In genomic region chr11:89669586-89669985, GRCh38 we compare ENCODE assay signal across 15 cellular contexts. TPM values are rescaled to one million over a fixed set of nuclear protein-coding genes. Genes with fewer than 3 reads are reported as not detected.
"Had no signal": no experiment of that assay in that cellular context is flagged by ENCODE, and none has a peak within 500 bp of the region (broad histone marks: within the 10 kb centered on the region; RNA-seq: fewer than 3 reads in every experiment).

No MANE protein-coding gene starts in this region.

RNA-seq across cellular contexts. Expression of gene TRIM77, which starts 40.5 kb away (rescaled TPM):
- total RNA-seq: stomach, subcutaneous adipose tissue, suprapubic skin, temporal lobe, thoracic aorta, thyroid gland, tibial nerve, transverse colon, upper lobe of left lung, upper lobe of right lung, ureter, urinary bladder, uterus, vagina had no signal
- polyA plus RNA-seq: stomach, thymus, urinary bladder had no signal
